Comparison of ENCODE assay signal across 19 cellular contexts in genomic region chr16:77396461-77396860, GRCh38. TPM values are rescaled to one million over a fixed set of nuclear protein-coding genes. Genes with fewer than 3 reads are reported as not detected.
DNase-seq lines count a peak whose midpoint lies in the region; ATAC-seq and TF ChIP-seq lines count a peak whose summit lies in the region.
"Had no signal": no experiment of that assay in that cellular context is flagged by ENCODE, and none has a peak within 500 bp of the region (broad histone marks: within the 10 kb centered on the region; RNA-seq: fewer than 3 reads in every experiment).

No MANE protein-coding gene starts in this region.

- DNase-seq in dermis blood vessel endothelial cell = peak; percentile 57
- DNase-seq in kidney glomerular epithelial cell (lab: John Stamatoyannopoulos, UW) = peak; percentile 6
- no peak for DNase-seq in mesothelial cell of epicardium (ENCODE audit: low spot score in 2 of 2, unreplicated experiment in 2 of 2)
- DNase-seq in renal cortical epithelial cell (ENCODE audit: low read depth) = peak; percentile 4
- DNase-seq in DMS53 treated with DMSO at 0.1 percent for 48 hours (lab: John Stamatoyannopoulos, UW; ENCODE audit: unreplicated experiment) = no peak
- DNase-seq in T-helper 17 cell = no peak
- DNase-seq: AML-193; Caco-2; Calu3; CD4-positive, alpha-beta T cell; CD8-positive, alpha-beta T cell; DMS79; DND-41; EL; GF-D8 had no signal

- H3K27me3 Mint-ChIP-seq in mesothelial cell of epicardium (ENCODE audit: low read depth) = no peaks in the 10 kb centered on the region
- H3K27me3 Mint-ChIP-seq in T-helper 17 cell = peaks cover 13% of the 10 kb centered on the region

- H3K4me3 Mint-ChIP-seq in mesothelial cell of epicardium (no peak overlapping the region), T-helper 17 cell (no peak overlapping the region)
- H3K4me3 Mint-ChIP-seq: B cell; CD4-positive, alpha-beta T cell; CD8-positive, alpha-beta T cell had no signal

- H3K27ac Mint-ChIP-seq in mesothelial cell of epicardium = peak overlapping the region; percentile 79
- H3K27ac Mint-ChIP-seq in T-helper 17 cell = no peak overlapping the region
- H3K27ac Mint-ChIP-seq: B cell; CD4-positive, alpha-beta T cell; CD8-positive, alpha-beta T cell had no signal

- no peak for TF ChIP-seq CTCF in mesothelial cell of epicardium (IDR thresholded peaks at IDR 0.05; ENCODE audit: unreplicated experiment)

- ATAC-seq in T-helper 17 cell (no peak), GM18873 (IDR thresholded peaks at IDR 0.05; ENCODE audit: low FRiP score, unreplicated experiment) (no peak)
- ATAC-seq: A549; CD8-positive, alpha-beta T cell had no signal

- H3K4me1 Mint-ChIP-seq in mesothelial cell of epicardium (peaks cover 20% of the 10 kb centered on the region), T-helper 17 cell (no peaks in the 10 kb centered on the region)
- H3K4me1 Mint-ChIP-seq: B cell had no signal

- H3K9me3 ChIP-seq in T-helper 17 cell (ENCODE audit: control insufficient read depth, low read length, poor library complexity, severe bottlenecking) = no peaks in the 10 kb centered on the region
- H3K9me3 ChIP-seq: A549, Caco-2 had no signal

- no peaks in the 10 kb centered on the region for H3K9me3 Mint-ChIP-seq in mesothelial cell of epicardium
- H3K9me3 Mint-ChIP-seq: CD4-positive, alpha-beta T cell; CD8-positive, alpha-beta T cell had no signal

- peaks cover 2% of the 10 kb centered on the region for H3K36me3 Mint-ChIP-seq in mesothelial cell of epicardium
- H3K36me3 Mint-ChIP-seq in T-helper 17 cell (ENCODE audit: low read depth) = no peaks in the 10 kb centered on the region
- H3K36me3 Mint-ChIP-seq: CD8-positive, alpha-beta T cell had no signal

RNA-seq across cellular contexts. Expression of gene ADAMTS18, which starts 38.4 kb away (rescaled TPM):
- total RNA-seq in dermis blood vessel endothelial cell (64.5 and 89.3 TPM in 2 replicates), mesothelial cell of epicardium (7.4 to 9.1 TPM (median 7.9 TPM) in 3 replicates), renal cortical epithelial cell (0.10 and 0.17 TPM in 2 replicates), T-helper 17 cell (not detected)
- total RNA-seq: A172; B cell; Calu3; CD4-positive, alpha-beta T cell; CD8-positive, alpha-beta T cell had no signal

Comparison
In these comparisons a context has a peak if more than half of its experiments do, and no peak if none do; other contexts are left out.
1. DNase-seq: peak in dermis blood vessel endothelial cell (single experiment), kidney glomerular epithelial cell (single experiment) and renal cortical epithelial cell (single experiment); none in mesothelial cell of epicardium (0 of 2), DMS53 treated with DMSO at 0.1 percent for 48 hours (single experiment) and T-helper 17 cell (0 of 3).